Comparison of ENCODE assay signal across 1 cellular context in genomic region chr7:12715372-12716133, GRCh38.
TF ChIP-seq lines count a peak whose summit lies in the region.

No MANE protein-coding gene starts in this region.

TF ChIP-seq in HEK293, 187 proteins besides CTCF, POLR2A, EP300 and RAD21 (continued from another document):
- no peak for TF ChIP-seq ELK4 (IDR thresholded peaks at IDR 0.05; ENCODE audit: borderline replicate concordance, low read depth, low read length)
- no peak for TF ChIP-seq ZBTB48 (tag by site-specific recombination; IDR thresholded peaks at IDR 0.05)
- no peak for TF ChIP-seq KLF9 (tag by site-specific recombination; IDR thresholded peaks at IDR 0.05; ENCODE audit: low read depth)
- no peak for TF ChIP-seq ZNF302 (tag by site-specific recombination; IDR thresholded peaks at IDR 0.05; ENCODE audit: low read depth)
- no peak for TF ChIP-seq TSHZ1 (tag by site-specific recombination; IDR thresholded peaks at IDR 0.05; ENCODE audit: borderline replicate concordance)
- no peak for TF ChIP-seq ZNF664 (tag by site-specific recombination; IDR thresholded peaks at IDR 0.05)
- TF ChIP-seq ZNF792 (tag by site-specific recombination; IDR thresholded peaks at IDR 0.05): no peak
- TF ChIP-seq ZNF837 (tag by site-specific recombination; IDR thresholded peaks at IDR 0.05): no peak
- no peak for TF ChIP-seq ZNF214 (tag by site-specific recombination; IDR thresholded peaks at IDR 0.05; ENCODE audit: borderline replicate concordance)
- peak; percentile 57; the same call in 1 of the 2 replicates for TF ChIP-seq EGR2 (tag by site-specific recombination; IDR thresholded peaks at IDR 0.05; ENCODE audit: low read depth)
- TF ChIP-seq REPIN1 (tag by site-specific recombination; IDR thresholded peaks at IDR 0.05; ENCODE audit: low read depth): no peak
- TF ChIP-seq GLIS2 (tag by site-specific recombination; IDR thresholded peaks at IDR 0.05): no peak
- no peak for TF ChIP-seq ZNF2 (tag by site-specific recombination; IDR thresholded peaks at IDR 0.05)
- TF ChIP-seq ZNF585B (tag by site-specific recombination; IDR thresholded peaks at IDR 0.05): no peak
- TF ChIP-seq ZNF202 (tag by site-specific recombination; IDR thresholded peaks at IDR 0.05; ENCODE audit: borderline replicate concordance): no peak
- TF ChIP-seq ZFP41 (tag by site-specific recombination; IDR thresholded peaks at IDR 0.05; ENCODE audit: borderline replicate concordance): no peak
- no peak for TF ChIP-seq HOXD13 (CRISPR knock-in tag; IDR thresholded peaks at IDR 0.05; ENCODE audit: borderline replicate concordance)
- no peak for TF ChIP-seq ZNF18 (tag by site-specific recombination; IDR thresholded peaks at IDR 0.05)
- TF ChIP-seq ZNF830 (tag by site-specific recombination; IDR thresholded peaks at IDR 0.05; ENCODE audit: low read depth): no peak
- TF ChIP-seq YY2 (tag by site-specific recombination; IDR thresholded peaks at IDR 0.05): no peak
- TF ChIP-seq ZNF488 (tag by site-specific recombination; IDR thresholded peaks at IDR 0.05): no peak
- no peak for TF ChIP-seq ZNF785 (tag by site-specific recombination; IDR thresholded peaks at IDR 0.05)
- TF ChIP-seq ZNF707 (tag by site-specific recombination; IDR thresholded peaks at IDR 0.05): no peak
- no peak for TF ChIP-seq ZNF155 (tag by site-specific recombination; IDR thresholded peaks at IDR 0.05)
- no peak for TF ChIP-seq ZNF513 (tag by site-specific recombination; IDR thresholded peaks at IDR 0.05)
- no peak for TF ChIP-seq ZNF132 (tag by site-specific recombination; IDR thresholded peaks at IDR 0.05; ENCODE audit: borderline replicate concordance)
